ENCODE assay signal across 25 cellular contexts in genomic region chr4:184887947-184888346, GRCh38.
"Had no signal": no experiment of that assay in that cellular context is flagged by ENCODE, and none has a peak within 500 bp of the region (broad histone marks: within the 10 kb centered on the region; RNA-seq: fewer than 3 reads in every experiment).

No MANE protein-coding gene starts in this region.

- H3K9me3 ChIP-seq: neutrophil, psoas muscle, tibial nerve, uterus had no signal

- H3K9me3 Mint-ChIP-seq: mesothelial cell of epicardium; naive B cell; natural killer cell; nephron progenitor cell; neural progenitor cell; stimulated activated naive CD8-positive, alpha-beta T cell treated with anti-CD3 and anti-CD28 coated beads, Interleukin-15, Interleukin-2, amounts not matched to agents 100 ng/mL and 50 ng/mL, for 24 hours; type B pancreatic cell had no signal

- H3K4me3 Mint-ChIP-seq: mesothelial cell of epicardium; naive B cell; natural killer cell; nephron progenitor cell; neural progenitor cell; stimulated activated naive CD8-positive, alpha-beta T cell treated with anti-CD3 and anti-CD28 coated beads, Interleukin-15, Interleukin-2, amounts not matched to agents 100 ng/mL and 50 ng/mL, for 24 hours; type B pancreatic cell had no signal

- H3K36me3 Mint-ChIP-seq: mesothelial cell of epicardium, naive B cell, natural killer cell, neural progenitor cell, type B pancreatic cell had no signal

- H3K4me2 ChIP-seq: hepatocyte, neural progenitor cell had no signal

- DNase-seq: islet precursor cell; mesendoderm; naive B cell; natural killer cell; nephron progenitor cell; occipital lobe; psoas muscle; stimulated activated CD4-positive, alpha-beta T cell treated with anti-CD3 and anti-CD28 coated beads, Interleukin-12 subunit alpha, Interleukin-12 subunit beta, amount 100 ng/mL, for 4 hours; stimulated activated CD4-positive, alpha-beta T cell treated with anti-CD3 and anti-CD28 coated beads, Interleukin-15, amount 100 ng/mL, for 24 hours; stimulated activated CD4-positive, alpha-beta T cell treated with anti-CD3 and anti-CD28 coated beads, Interleukin-2, amount 100 ng/mL, for 24 hours; stimulated activated CD4-positive, alpha-beta T cell treated with anti-CD3 and anti-CD28 coated beads, Interleukin-4, amount 100 ng/mL, for 1 hour; stimulated activated naive CD4-positive, alpha-beta T cell; substantia nigra; uterus had no signal

- H3K4me3 ChIP-seq: hepatocyte, lung, neural progenitor cell, psoas muscle, skin epidermis, tibial nerve, uterus had no signal

- H3K9ac ChIP-seq: neural progenitor cell, parathyroid adenoma had no signal

- H3K27ac Mint-ChIP-seq: mesothelial cell of epicardium; natural killer cell; nephron progenitor cell; neural progenitor cell; stimulated activated naive CD8-positive, alpha-beta T cell treated with anti-CD3 and anti-CD28 coated beads, Interleukin-15, Interleukin-2, amounts not matched to agents 100 ng/mL and 50 ng/mL, for 24 hours; type B pancreatic cell had no signal

- H3K4me1 ChIP-seq: neural progenitor cell, parathyroid adenoma, psoas muscle, tibial nerve, uterus had no signal

- H3K36me3 ChIP-seq: neural progenitor cell, neutrophil, tibial nerve, uterus had no signal

- H3K27ac ChIP-seq: hepatocyte, neural progenitor cell, neutrophil, parathyroid adenoma, psoas muscle, skin epidermis, tibial nerve, uterus had no signal

- H3K27me3 ChIP-seq: hepatocyte, neural progenitor cell, neutrophil, tibial nerve, uterus had no signal

- ATAC-seq: natural killer cell, psoas muscle, sciatic nerve had no signal

- H3K4me1 Mint-ChIP-seq: natural killer cell, neural progenitor cell had no signal
